Comparison of ENCODE assay signal across 8 cellular contexts in genomic region chr4:121199742-121200561, GRCh38. TPM values are rescaled to one million over a fixed set of nuclear protein-coding genes. Genes with fewer than 3 reads are reported as not detected.
DNase-seq lines count a peak whose midpoint lies in the region; ATAC-seq and TF ChIP-seq lines count a peak whose summit lies in the region.

No MANE protein-coding gene starts in this region.

- TF ChIP-seq CTCF in spleen (IDR thresholded peaks at IDR 0.05 in 8 of 11, conservative IDR thresholded peaks at IDR 0.05 in 3 of 11) (peak in 4 of 11 experiments; percentile 17 to 31 (median 26)), brain microvascular endothelial cell (IDR thresholded peaks at IDR 0.05; ENCODE audit: low read depth, low read length, missing control alignments) (no peak)

- peak overlapping the region in 3 of 4 donors; percentile 28 to 44 (median 41) for H3K4me3 Mint-ChIP-seq in IgD-negative memory B cell

- H3K27me3 Mint-ChIP-seq in IgD-negative memory B cell, result no peaks in the 10 kb centered on the region

- 56 to 65% (median 58%) methylated on average over 10 of the region's 10 CpGs for WGBS in spleen, 5 donors

- H3K9me3 ChIP-seq in spleen, result no peaks in the 10 kb centered on the region

- H3K27ac ChIP-seq in spleen, result peak overlapping the region in 7 of 8 donors; percentile 34 to 65 (median 55)
- no peak overlapping the region for H3K27ac ChIP-seq in brain microvascular endothelial cell

- intact Hi-C loops in spleen (cut with DNase I; ENCODE audit: low total_unique reads), result no loop called here

- H3K9me3 Mint-ChIP-seq in IgD-negative memory B cell, result peaks cover 0 to 6% (median 2%) of the 10 kb centered on the region in 3 donors

- no peak overlapping the region for H3K4me3 ChIP-seq in spleen
- H3K4me3 ChIP-seq in brain microvascular endothelial cell (ENCODE audit: low read depth, low read length), result no peak overlapping the region

- H3K4me1 ChIP-seq in spleen, result peaks cover 0 to 23% (median 15%) of the 10 kb centered on the region in 6 donors

- H3K36me3 ChIP-seq in spleen (no peaks in the 10 kb centered on the region), brain microvascular endothelial cell (replicated peaks) (no peaks in the 10 kb centered on the region)

- peaks cover 3% of the 10 kb centered on the region for H3K36me3 Mint-ChIP-seq in IgD-negative memory B cell

- peak overlapping the region in 1 of 3 donors; percentile 12 for H3K27ac Mint-ChIP-seq in IgD-negative memory B cell

- ATAC-seq in GM21786 (IDR thresholded peaks at IDR 0.05; ENCODE audit: unreplicated experiment), result peak; percentile 88

- DNase-seq in activated CD8-positive, alpha-beta memory T cell treated with anti-CD3 and anti-CD28 coated beads for 24 hours, result peak; percentile 66
- DNase-seq in activated CD8-positive, alpha-beta memory T cell treated with anti-CD3 and anti-CD28 coated beads, Interleukin-2, amount 50 U/mL, for 48 hours, result no peak
- no peak for DNase-seq in spleen
- no peak for DNase-seq in kidney tubule cell (ENCODE audit: low spot score)
- DNase-seq in HT-29 (ENCODE audit: low spot score), result no peak
- DNase-seq in brain microvascular endothelial cell, result no peak

- no peak for TF ChIP-seq POLR2A in spleen (IDR thresholded peaks at IDR 0.05)

- H3K27me3 ChIP-seq in spleen (replicated peaks in 1 of 7) (no peaks in the 10 kb centered on the region), brain microvascular endothelial cell (replicated peaks) (no peaks in the 10 kb centered on the region)

- peaks cover 11 to 14% (median 13%) of the 10 kb centered on the region in 3 donors for H3K4me1 Mint-ChIP-seq in IgD-negative memory B cell

- in situ Hi-C loops in brain microvascular endothelial cell (cut with HindIII; ENCODE audit: low pct_ligation_motif_present, low sequenced_read_pairs), result no loop called here

RNA-seq across cellular contexts. Expression of gene TNIP3, which starts 35.8 kb away (rescaled TPM):
- polyA plus RNA-seq in IgD-negative memory B cell (not detected), spleen (under 1 TPM; 0.24 to 0.35 (median 0.26) TPM)
- total RNA-seq in spleen, result 1 to 10 TPM in 6 of 7 donors, under 1 TPM in 1; 0.79 to 3.8 (median 1.7) TPM
- not detected in 2 replicates for total RNA-seq in HT-29 (2014; rRNA removed; shearing (Covaris generic))
